ENCODE assay signal across 20 cellular contexts in genomic region chr21:21547368-21547953, GRCh38.
DNase-seq lines count a peak whose midpoint lies in the region; ATAC-seq lines count a peak whose summit lies in the region.
"Had no signal": no experiment of that assay in that cellular context is flagged by ENCODE, and none has a peak within 500 bp of the region (broad histone marks: within the 10 kb centered on the region; RNA-seq: fewer than 3 reads in every experiment).

No MANE protein-coding gene starts in this region.

- peak; percentile 8 for DNase-seq in HT1080 (ENCODE audit: low read depth)
- peak; percentile 10 for DNase-seq in NAMALWA (ENCODE audit: low spot score)
- peak; percentile 33 for DNase-seq in RPMI8226
- DNase-seq in iris pigment epithelial cell (ENCODE audit: low read depth) = peak; percentile 5
- DNase-seq in cerebellar cortex (ENCODE audit: low spot score) = no peak
- DNase-seq in cortex of kidney (lab: John Stamatoyannopoulos, UW) = no peak
- no peak for DNase-seq in C1 segment of cervical spinal cord (lab: John Stamatoyannopoulos, UW)
- DNase-seq: activated CD8-positive, alpha-beta T cell treated with anti-CD3 and anti-CD28 coated beads, Interleukin-2, amount 10 ng/mL, durations not matched to agents 7 days and 5 days; activated T-cell treated with anti-CD3 and anti-CD28 coated beads, Interleukin-2, amount 50 U/mL, for 72 hours; body of pancreas; CD8-positive, alpha-beta T cell; colonic mucosa; kidney; NCI-H1092 treated with DMSO at 0.1 percent for 48 hours; Right ventricle myocardium superior; sigmoid colon; stimulated activated naive B cell treated with anti-CD40 and anti-IgM and Interleukin-4, amounts not matched to agents 10 μg/mL and 1 μg/mL and 100 μg/mL, for 72 hours; tibial artery had no signal

- no peak for ATAC-seq in GM21390 (IDR thresholded peaks at IDR 0.05; ENCODE audit: unreplicated experiment)
- ATAC-seq: activated CD8-positive, alpha-beta T cell treated with anti-CD3 and anti-CD28 coated beads, Interleukin-2, amount 10 ng/mL, durations not matched to agents 7 days and 5 days; activated naive CD4-positive, alpha-beta T cell treated with anti-CD3 and anti-CD28 coated beads, Interleukin-2, amount 50 U/mL, for 72 hours; activated T-cell treated with anti-CD3 and anti-CD28 coated beads, Interleukin-2, amount 50 U/mL, for 72 hours; body of pancreas; CD8-positive, alpha-beta T cell; stimulated activated naive B cell treated with anti-CD40 and anti-IgM and Interleukin-4, amounts not matched to agents 10 μg/mL and 1 μg/mL and 100 μg/mL, for 72 hours had no signal

Comparison
In these comparisons a context has a peak if more than half of its experiments do, and no peak if none do; other contexts are left out.
1. DNase-seq: peak in HT1080 (single experiment), NAMALWA (single experiment), RPMI8226 (single experiment) and iris pigment epithelial cell (single experiment); none in cerebellar cortex (single experiment), cortex of kidney (single experiment) and C1 segment of cervical spinal cord (0 of 14).